ENCODE assay signal across 8 cellular contexts in genomic region chr12:106288510-106289195, GRCh38. TPM values are rescaled to one million over a fixed set of nuclear protein-coding genes. Genes with fewer than 3 reads are reported as not detected.
DNase-seq lines count a peak whose midpoint lies in the region; ATAC-seq, FAIRE-seq and TF ChIP-seq lines count a peak whose summit lies in the region.

No MANE protein-coding gene starts in this region.

- H3K4me3 ChIP-seq in bronchial epithelial cell (ENCODE audit: low read depth, low read length): no peak overlapping the region
- no peak overlapping the region for H3K4me3 ChIP-seq in skeletal muscle cell (ENCODE audit: low read depth, low read length)

- peak; percentile 95 for DNase-seq in EH (ENCODE audit: low read depth)
- DNase-seq in NOMO-1 treated with DMSO at 0.1 percent for 48 hours (lab: John Stamatoyannopoulos, UW; ENCODE audit: unreplicated experiment): peak; percentile 82
- peak; percentile 98 for DNase-seq in bronchial epithelial cell (ENCODE audit: low read depth)
- peak; percentile 77 for DNase-seq in skeletal muscle cell (ENCODE audit: low read depth)
- DNase-seq in NCI-H2171 (lab: John Stamatoyannopoulos, UW): no peak
- no peak for DNase-seq in NCI-H1417 treated with DMSO at 0.1 percent for 48 hours (lab: John Stamatoyannopoulos, UW)

- ATAC-seq in HG02763 (IDR thresholded peaks at IDR 0.05; ENCODE audit: unreplicated experiment) (no peak), GM18909 (IDR thresholded peaks at IDR 0.05; ENCODE audit: poor library complexity, unreplicated experiment) (no peak)

- H3K36me3 ChIP-seq in bronchial epithelial cell (ENCODE audit: control insufficient read depth, insufficient read depth, low read length): no peaks in the 10 kb centered on the region

- no peak for TF ChIP-seq CTCF in bronchial epithelial cell (IDR thresholded peaks at IDR 0.05; ENCODE audit: insufficient read depth, low read length, severe bottlenecking)

- FAIRE-seq in bronchial epithelial cell (lab: Jason Lieb, UNC): no peak

- no peaks in the 10 kb centered on the region for H3K27me3 ChIP-seq in bronchial epithelial cell (ENCODE audit: control insufficient read depth, insufficient read depth, low read length)

RNA-seq across cellular contexts. Expression of gene TCP11L2, which starts 13.9 kb away (rescaled TPM):
- total RNA-seq in bronchial epithelial cell: 31.6 and 43.9 TPM in 2 replicates

RNA-seq across cellular contexts. Expression of gene CKAP4, which starts 40.8 kb away (rescaled TPM):
- total RNA-seq in bronchial epithelial cell: 56.6 and 89.2 TPM in 2 replicates

Comparison
In these comparisons a context has a peak if more than half of its experiments do, and no peak if none do; other contexts are left out.
1. DNase-seq: peak in EH (single experiment), NOMO-1 treated with DMSO at 0.1 percent for 48 hours (single experiment), bronchial epithelial cell (single experiment) and skeletal muscle cell (single experiment); none in NCI-H2171 (single experiment) and NCI-H1417 treated with DMSO at 0.1 percent for 48 hours (single experiment).